Comparison of ENCODE assay signal across 10 cellular contexts in genomic region chr12:64691793-64692583, GRCh38.
DNase-seq lines count a peak whose midpoint lies in the region; TF ChIP-seq lines count a peak whose summit lies in the region.
"Had no signal": no experiment of that assay in that cellular context is flagged by ENCODE, and none has a peak within 500 bp of the region (broad histone marks: within the 10 kb centered on the region; RNA-seq: fewer than 3 reads in every experiment).

No MANE protein-coding gene starts in this region.

- no peak for TF ChIP-seq CTCF in coronary artery (IDR thresholded peaks at IDR 0.05)
- no peak for TF ChIP-seq CTCF in progenitor cell of endocrine pancreas (IDR thresholded peaks at IDR 0.05; ENCODE audit: unreplicated experiment)
- TF ChIP-seq CTCF in stomach (IDR thresholded peaks at IDR 0.05): no peak
- no peak for TF ChIP-seq CTCF in breast epithelium (IDR thresholded peaks at IDR 0.05)

- H3K27ac ChIP-seq in coronary artery (peak overlapping the region; percentile 19 to 44), stomach (peak overlapping the region in 2 of 5 donors; percentile 27 to 39), breast epithelium (no peak overlapping the region)
- H3K27ac ChIP-seq: skin epidermis, suprapubic skin had no signal

- TF ChIP-seq POLR2A in stomach (IDR thresholded peaks at IDR 0.05): no peak
- TF ChIP-seq POLR2A in breast epithelium (IDR thresholded peaks at IDR 0.05): no peak

- no peak overlapping the region for H3K4me3 Mint-ChIP-seq in progenitor cell of endocrine pancreas (ENCODE audit: low read depth)

- H3K4me1 Mint-ChIP-seq in progenitor cell of endocrine pancreas (ENCODE audit: low read depth): peaks cover 20% of the 10 kb centered on the region

- no peak overlapping the region for H3K4me3 ChIP-seq in coronary artery
- no peak overlapping the region for H3K4me3 ChIP-seq in stomach
- H3K4me3 ChIP-seq in breast epithelium: no peak overlapping the region
- H3K4me3 ChIP-seq: skin epidermis, suprapubic skin had no signal

- 48 to 60% (median 50%) methylated on average over 2 of the region's 2 CpGs for WGBS in stomach, 5 donors

- no peaks in the 10 kb centered on the region for H3K9me3 Mint-ChIP-seq in progenitor cell of endocrine pancreas (ENCODE audit: low read depth)

- H3K36me3 ChIP-seq in stomach (peaks cover 15 to 51% (median 40%) of the 10 kb centered on the region in 4 donors), breast epithelium (no peaks in the 10 kb centered on the region)

- H3K9me3 ChIP-seq in stomach (no peaks in the 10 kb centered on the region), breast epithelium (no peaks in the 10 kb centered on the region)
- H3K9me3 ChIP-seq: suprapubic skin had no signal

- intact Hi-C loops in stomach (cut with DNase I; ENCODE audit: low total_unique reads): loop anchor here (5.0 kb wide), 1 partner anchor 140 kb away; no protein-coding TSS in a partner anchor
- intact Hi-C loops in breast epithelium (cut with DNase I; ENCODE audit: low total_unique reads): loop anchor here (5.0 kb wide), 1 partner anchor 140 kb away; no protein-coding TSS in a partner anchor

- peak overlapping the region; percentile 76 for H3K27ac Mint-ChIP-seq in progenitor cell of endocrine pancreas

- H3K27me3 ChIP-seq in stomach: no peaks in the 10 kb centered on the region
- no peaks in the 10 kb centered on the region for H3K27me3 ChIP-seq in breast epithelium
- H3K27me3 ChIP-seq: suprapubic skin had no signal

- TF ChIP-seq EP300 in stomach (IDR thresholded peaks at IDR 0.05): no peak

- peaks cover 11% of the 10 kb centered on the region for H3K36me3 Mint-ChIP-seq in progenitor cell of endocrine pancreas (ENCODE audit: insufficient read depth)

- peaks cover 9 to 68% (median 43%) of the 10 kb centered on the region in 4 donors for H3K4me1 ChIP-seq in stomach
- H3K4me1 ChIP-seq in breast epithelium: no peaks in the 10 kb centered on the region

- no peaks in the 10 kb centered on the region for H3K27me3 Mint-ChIP-seq in progenitor cell of endocrine pancreas

- peak; percentile 40 for DNase-seq in NCI-H1436 (lab: John Stamatoyannopoulos, UW)
- no peak for DNase-seq in NCI-H1436 treated with DMSO at 0.1 percent for 48 hours (lab: John Stamatoyannopoulos, UW)
- DNase-seq in NCI-H2196 treated with DMSO at 0.1 percent for 48 hours (lab: John Stamatoyannopoulos, UW; ENCODE audit: unreplicated experiment): peak; percentile 78
- DNase-seq in coronary artery (ENCODE audit: low spot score): no peak
- no peak for DNase-seq in progenitor cell of endocrine pancreas (ENCODE audit: low spot score, unreplicated experiment)
- DNase-seq in stomach: no peak
- DNase-seq in breast epithelium (ENCODE audit: low spot score in 2 of 2): no peak
- DNase-seq in 8988T: no peak

Comparison
In these comparisons a context has a peak if more than half of its experiments do, and no peak if none do; other contexts are left out.
1. DNase-seq: peak in NCI-H1436 (single experiment) and NCI-H2196 treated with DMSO at 0.1 percent for 48 hours (single experiment); none in NCI-H1436 treated with DMSO at 0.1 percent for 48 hours (single experiment), coronary artery (single experiment), progenitor cell of endocrine pancreas (single experiment), stomach (single experiment), breast epithelium (0 of 2) and 8988T (single experiment).
2. H3K27ac ChIP-seq: peak in coronary artery (2 of 2); none in breast epithelium (0 of 2).